8 cellular contexts compared by ENCODE assay signal in genomic region chr11:65892661-65893317, GRCh38. TPM values are rescaled to one million over a fixed set of nuclear protein-coding genes. Genes with fewer than 3 reads are reported as not detected.
DNase-seq lines count a peak whose midpoint lies in the region; ATAC-seq and TF ChIP-seq lines count a peak whose summit lies in the region.

No MANE protein-coding gene starts in this region.

- peak overlapping the region; percentile 27 for H2BK120ac ChIP-seq in neuronal stem cell (ENCODE audit: low read depth, low read length)

- H4K20me1 ChIP-seq in Karpas-422 (ENCODE audit: insufficient read depth, low read depth, low read length) = peaks cover 8% of the 10 kb centered on the region; the same call in 1 of the 2 replicates

- H3K14ac ChIP-seq in neuronal stem cell (ENCODE audit: low read length) = no peak overlapping the region

- no peaks in the 10 kb centered on the region for H3K27me3 Mint-ChIP-seq in CD4-positive, alpha-beta T cell

- H3K36me3 ChIP-seq in Karpas-422 (ENCODE audit: insufficient read depth, low read length) = no peaks in the 10 kb centered on the region
- no peaks in the 10 kb centered on the region for H3K36me3 ChIP-seq in colonic mucosa
- H3K36me3 ChIP-seq in neuronal stem cell (replicated peaks in 1 of 2; ENCODE audit: control insufficient read depth in 2 of 2, insufficient read depth in 2 of 2, low read length in 2 of 2) = no peaks in the 10 kb centered on the region

- TF ChIP-seq CTCF in CD4-positive, alpha-beta T cell (IDR thresholded peaks at IDR 0.05) = no peak
- TF ChIP-seq CTCF in colonic mucosa (IDR thresholded peaks at IDR 0.05) = no peak

- no peak overlapping the region for H2BK15ac ChIP-seq in neuronal stem cell (ENCODE audit: low read length)

- H3K23ac ChIP-seq in neuronal stem cell (ENCODE audit: low read depth, low read length, poor library complexity) = no peak overlapping the region

- intact Hi-C loops in CD4-positive, alpha-beta T cell (cut with DNase I, micrococcal nuclease) = no loop called here
- intact Hi-C loops in colonic mucosa (cut with DNase I) = no loop called here

- no peaks in the 10 kb centered on the region for H3K79me1 ChIP-seq in neuronal stem cell (ENCODE audit: low read depth, low read length)

- H3K9me3 Mint-ChIP-seq in CD4-positive, alpha-beta T cell = no peaks in the 10 kb centered on the region

- no peak overlapping the region for H4K91ac ChIP-seq in neuronal stem cell (ENCODE audit: low read depth, low read length, poor library complexity)

- peak overlapping the region; percentile 11 for H3K27ac ChIP-seq in CD4-positive, alpha-beta T cell (ENCODE audit: low read depth, low read length)
- H3K27ac ChIP-seq in Karpas-422 (ENCODE audit: low read length) (peak overlapping the region; percentile 59), colonic mucosa (peak overlapping the region; percentile 42), neuronal stem cell (replicated peaks; ENCODE audit: low read length) (no peak overlapping the region)

- H3K4me2 ChIP-seq in Karpas-422 (ENCODE audit: low read depth, low read length, poor library complexity, severe bottlenecking) (peak overlapping the region; percentile 100), neuronal stem cell (ENCODE audit: insufficient read depth, low read length, poor library complexity, severe bottlenecking) (no peak overlapping the region)

- no peak overlapping the region for H3K4ac ChIP-seq in neuronal stem cell (ENCODE audit: low read length)

- H3K18ac ChIP-seq in neuronal stem cell (ENCODE audit: low read length) = no peak overlapping the region

- H2AFZ ChIP-seq in Karpas-422 (ENCODE audit: low read length) = no peak overlapping the region
- no peak overlapping the region for H2AFZ ChIP-seq in neuronal stem cell (ENCODE audit: low read length)

- peaks cover 16% of the 10 kb centered on the region for H3K36me3 Mint-ChIP-seq in CD4-positive, alpha-beta T cell (ENCODE audit: low read depth)

- peaks cover 56% of the 10 kb centered on the region for H3K4me1 Mint-ChIP-seq in CD4-positive, alpha-beta T cell (ENCODE audit: low read depth)

- peak overlapping the region; percentile 88 for H3K4me3 Mint-ChIP-seq in CD4-positive, alpha-beta T cell

- no peak overlapping the region for H2BK5ac ChIP-seq in neuronal stem cell (ENCODE audit: low read length)

- H3K27ac Mint-ChIP-seq in CD4-positive, alpha-beta T cell = peak overlapping the region; percentile 88

- WGBS in neuronal stem cell (ENCODE audit: extremely low coverage in 2 of 2, insufficient read length in 2 of 2, insufficient replicate concordance in 1 of 2), 2 donors = no CpG with 5 or more reads among the region's 10 CpGs

- no peaks in the 10 kb centered on the region for H3K9me3 ChIP-seq in CD4-positive, alpha-beta T cell (ENCODE audit: control insufficient read depth, low read length)
- H3K9me3 ChIP-seq in Karpas-422 (ENCODE audit: low read length) (no peaks in the 10 kb centered on the region), colonic mucosa (no peaks in the 10 kb centered on the region), neuronal stem cell (replicated peaks in 1 of 2; ENCODE audit: control insufficient read depth in 2 of 2, insufficient read depth in 1 of 2, low read depth in 1 of 2, low read length in 2 of 2) (no peaks in the 10 kb centered on the region)

- no peaks in the 10 kb centered on the region for H3K9me2 ChIP-seq in Karpas-422 (replicated peaks; ENCODE audit: insufficient read depth, low read length)

- H3K79me2 ChIP-seq in Karpas-422 (ENCODE audit: low read length) = peaks cover 18% of the 10 kb centered on the region

- POLR2A ChIA-PET in CD4-positive, alpha-beta T cell (lab: Charles Lee) = interaction anchor here (0.6 to 5.8 kb wide), 5 partner anchors 33 to 188 kb away, joined by 3 to 34 read pairs (median 4); partner anchors contain the start of genes CFL1, KAT5 and MUS81

- peaks cover 48% of the 10 kb centered on the region for H3K4me1 ChIP-seq in Karpas-422 (ENCODE audit: low read length)
- peaks cover 1% of the 10 kb centered on the region for H3K4me1 ChIP-seq in colonic mucosa
- H3K4me1 ChIP-seq in neuronal stem cell (ENCODE audit: control insufficient read depth in 2 of 2, insufficient read depth in 1 of 2, low read depth in 1 of 2, low read length in 2 of 2) = peaks cover 19 to 20% of the 10 kb centered on the region in 2 donors

- no peaks in the 10 kb centered on the region for H3K27me3 ChIP-seq in CD4-positive, alpha-beta T cell (ENCODE audit: control insufficient read depth, insufficient read depth, low read length)
- H3K27me3 ChIP-seq in Karpas-422 (ENCODE audit: low read length) (no peaks in the 10 kb centered on the region), colonic mucosa (no peaks in the 10 kb centered on the region), neuronal stem cell (ENCODE audit: control insufficient read depth in 3 of 3, insufficient read depth in 3 of 3, low read depth in 1 of 3, low read length in 3 of 3) (peaks cover 0 to 17% (median 0%) of the 10 kb centered on the region in 3 experiments)

- no peak for ATAC-seq in CD4-positive, alpha-beta T cell (ENCODE audit: poor library complexity)
- no peak for ATAC-seq in GM21723 (IDR thresholded peaks at IDR 0.05; ENCODE audit: unreplicated experiment)

- no peak for DNase-seq in CD4-positive, alpha-beta T cell
- DNase-seq in Karpas-422 (peak; percentile 43), colonic mucosa (no peak), neuronal stem cell (ENCODE audit: low spot score) (no peak), NCI-H345 (lab: John Stamatoyannopoulos, UW) (no peak), cerebellum (ENCODE audit: low spot score) (no peak), NAMALWA (ENCODE audit: low spot score) (no peak)

- no peak overlapping the region for H4K8ac ChIP-seq in neuronal stem cell (ENCODE audit: low read depth, low read length)

- CTCF ChIA-PET in CD4-positive, alpha-beta T cell (lab: Charles Lee) = interaction anchor here (0.9 to 1.7 kb wide), 4 partner anchors 8 to 113 kb away, joined by 3 to 4 read pairs (median 4); partner anchors contain the start of gene MUS81

- peak overlapping the region; percentile 96 for H3K4me3 ChIP-seq in Karpas-422 (ENCODE audit: low read length)
- peak overlapping the region; percentile 66 for H3K4me3 ChIP-seq in colonic mucosa
- H3K4me3 ChIP-seq in neuronal stem cell (ENCODE audit: low read length in 2 of 2) = no peak overlapping the region

- H2BK12ac ChIP-seq in neuronal stem cell (ENCODE audit: low read length) = no peak overlapping the region

- peak overlapping the region; percentile 25 for H2AK5ac ChIP-seq in neuronal stem cell (ENCODE audit: low read depth, low read length)

- H3K9ac ChIP-seq in Karpas-422 (ENCODE audit: low read length) (peak overlapping the region; percentile 97), colonic mucosa (ENCODE audit: low read depth in 2 of 2, low read length in 2 of 2) (no peak overlapping the region), neuronal stem cell (ENCODE audit: low read depth, low read length, poor library complexity) (no peak overlapping the region)

RNA-seq across cellular contexts. Expression of gene CCDC85B, which starts 2.3 kb away (rescaled TPM):
- 10 to 100 TPM; 23.1 to 25.8 TPM for total RNA-seq in CD4-positive, alpha-beta T cell
- 21.3 and 56.7 TPM in 2 replicates for total RNA-seq in Karpas-422 (2014; rRNA removed; shearing (Covaris generic); ENCODE audit: low replicate concordance)
- total RNA-seq in colonic mucosa (10 to 100 TPM; 11.2 to 16.3 TPM), cerebellum (6.3 TPM)
- 10.5 TPM for polyA plus RNA-seq in neuronal stem cell (2013, experiment 1 of 2)
- polyA plus RNA-seq in neuronal stem cell (2013, experiment 2 of 2) = 9.7 TPM

RNA-seq across cellular contexts. Expression of gene FIBP, which starts 4.5 kb away (rescaled TPM):
- total RNA-seq in CD4-positive, alpha-beta T cell = 10 to 100 TPM; 19.1 to 19.9 TPM
- total RNA-seq in Karpas-422 (2014; rRNA removed; shearing (Covaris generic); ENCODE audit: low replicate concordance) = 207 and 248 TPM in 2 replicates
- total RNA-seq in colonic mucosa (10 to 100 TPM; 41.9 to 53.5 TPM), cerebellum (73.7 TPM)
- polyA plus RNA-seq in neuronal stem cell (2013, experiment 1 of 2) = 53.9 TPM
- 51.6 TPM for polyA plus RNA-seq in neuronal stem cell (2013, experiment 2 of 2)

RNA-seq across cellular contexts. Expression of gene FOSL1, which starts 7.4 kb away (rescaled TPM):
- 1 to 10 TPM; 1.8 to 2.2 TPM for total RNA-seq in CD4-positive, alpha-beta T cell
- not detected in 2 replicates for total RNA-seq in Karpas-422 (2014; rRNA removed; shearing (Covaris generic); ENCODE audit: low replicate concordance)
- 1 to 10 TPM in 1 of 2 donors, under 1 TPM in 1; 0.84 to 4.2 TPM for total RNA-seq in colonic mucosa
- 2.0 TPM for polyA plus RNA-seq in neuronal stem cell (2013, experiment 1 of 2)
- polyA plus RNA-seq in neuronal stem cell (2013, experiment 2 of 2) = 1.7 TPM
- total RNA-seq in cerebellum = not detected

RNA-seq across cellular contexts. Expression of gene CTSW, which starts 13.2 kb away (rescaled TPM):
- 10 to 100 TPM; 20.6 to 21.6 TPM for total RNA-seq in CD4-positive, alpha-beta T cell
- total RNA-seq in Karpas-422 (2014; rRNA removed; shearing (Covaris generic); ENCODE audit: low replicate concordance) = not detected in 2 replicates
- total RNA-seq in colonic mucosa (1 to 10 TPM; 1.2 TPM), cerebellum (not detected)
- polyA plus RNA-seq in neuronal stem cell (2013, experiment 1 of 2) = not detected
- not detected for polyA plus RNA-seq in neuronal stem cell (2013, experiment 2 of 2)

RNA-seq across cellular contexts. Expression of gene EFEMP2, which starts 20.2 kb away (rescaled TPM):
- total RNA-seq in CD4-positive, alpha-beta T cell = 1 to 10 TPM; 5.2 to 5.9 TPM
- total RNA-seq in Karpas-422 (2014; rRNA removed; shearing (Covaris generic); ENCODE audit: low replicate concordance) = 1.3 and 2.6 TPM in 2 replicates
- total RNA-seq in colonic mucosa (10 to 100 TPM in 1 of 2 donors, 1 to 10 TPM in 1; 9.6 to 22.5 TPM), cerebellum (4.9 TPM)
- 44.5 TPM for polyA plus RNA-seq in neuronal stem cell (2013, experiment 1 of 2)
- 44.0 TPM for polyA plus RNA-seq in neuronal stem cell (2013, experiment 2 of 2)

Comparison
In these comparisons a context has a peak if more than half of its experiments do, and no peak if none do; other contexts are left out.
1. H3K4me3 ChIP-seq: peak in Karpas-422 (single experiment) and colonic mucosa (single experiment); none in neuronal stem cell (0 of 2).